ENCODE assay signal across 10 cellular contexts in genomic region chr3:132310057-132310456, GRCh38. TPM values are rescaled to one million over a fixed set of nuclear protein-coding genes. Genes with fewer than 3 reads are reported as not detected.
"Had no signal": no experiment of that assay in that cellular context is flagged by ENCODE, and none has a peak within 500 bp of the region (broad histone marks: within the 10 kb centered on the region; RNA-seq: fewer than 3 reads in every experiment).

No MANE protein-coding gene starts in this region.

RNA-seq across cellular contexts. Expression of gene ACP3, which starts 7.2 kb away (rescaled TPM):
- total RNA-seq: activated CD8-positive, alpha-beta T cell treated with anti-CD3 and anti-CD28 coated beads for 36 hours; activated T-cell treated with anti-CD3 and anti-CD28 coated beads, Interleukin-2, amount 50 U/mL, for 4 hours; activated T-helper 17 cell treated with anti-CD3 and anti-CD28 coated beads, Interleukin-2, amount 50 U/mL, for 72 hours; astrocyte; chondrocyte; dermis blood vessel endothelial cell; endothelial cell of umbilical vein; frontal cortex; T-cell; T-helper 2 cell treated with Interferon-gamma antibody and Interleukin-4, amounts not matched to agents 100 ng/mL and 5 ng/mL, for 36 hours had no signal
- polyA plus RNA-seq: endothelial cell of umbilical vein had no signal
